14 cellular contexts compared by ENCODE assay signal in the genomic region with DNA sequence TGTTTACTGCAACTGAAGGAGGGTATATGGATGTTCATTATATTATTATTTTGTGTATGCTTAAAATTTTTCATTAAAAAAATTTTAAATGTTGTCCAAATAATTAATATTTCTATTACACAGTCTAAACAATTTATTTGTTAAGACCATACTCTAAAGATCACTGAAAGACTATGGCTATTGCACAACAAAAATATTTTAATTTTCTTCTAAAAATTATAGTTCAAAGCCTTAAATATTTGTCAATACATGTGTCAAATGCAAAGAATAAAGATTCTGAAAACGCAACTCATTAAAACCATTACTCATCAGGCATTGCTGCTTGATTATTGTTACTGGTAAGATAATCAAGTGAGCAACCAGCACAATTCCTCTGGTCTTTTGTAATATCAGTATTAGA. TPM values are rescaled to one million over a fixed set of nuclear protein-coding genes. Genes with fewer than 3 reads are reported as not detected.
DNase-seq lines count a peak whose midpoint lies in the region; ATAC-seq and TF ChIP-seq lines count a peak whose summit lies in the region.
"Had no signal": no experiment of that assay in that cellular context is flagged by ENCODE, and none has a peak within 500 bp of the region (broad histone marks: within the 10 kb centered on the region; RNA-seq: fewer than 3 reads in every experiment).

No MANE protein-coding gene starts in this region.

- peaks cover 51% of the 10 kb centered on the region for H3K4me1 Mint-ChIP-seq in activated CD4-positive, alpha-beta T cell treated with anti-CD3 and anti-CD28 coated beads, Interleukin-2, amount 10 ng/mL, durations not matched to agents 7 days and 5 days
- peaks cover 22% of the 10 kb centered on the region for H3K4me1 Mint-ChIP-seq in activated naive CD8-positive, alpha-beta T cell treated with anti-CD3 and anti-CD28 coated beads, Interleukin-2, amount 10 ng/mL, durations not matched to agents 7 days and 5 days
- peaks cover 38% of the 10 kb centered on the region for H3K4me1 Mint-ChIP-seq in neural progenitor cell

- no peaks in the 10 kb centered on the region for H3K9me3 ChIP-seq in Karpas-422 (ENCODE audit: low read length)
- no peaks in the 10 kb centered on the region for H3K9me3 ChIP-seq in neural progenitor cell (ENCODE audit: low read depth)
- no peaks in the 10 kb centered on the region for H3K9me3 ChIP-seq in colonic mucosa
- H3K9me3 ChIP-seq in right atrium auricular region, result no peaks in the 10 kb centered on the region
- H3K9me3 ChIP-seq: ascending aorta, tibial artery had no signal

- H3F3A ChIP-seq in neural progenitor cell (ENCODE audit: low read depth), result peaks cover 11% of the 10 kb centered on the region

- DNase-seq in activated CD4-positive, alpha-beta T cell treated with anti-CD3 and anti-CD28 coated beads, Interleukin-2, amount 10 ng/mL, durations not matched to agents 7 days and 5 days, result no peak
- no peak for DNase-seq in activated CD4-positive, alpha-beta T cell treated with anti-CD3 and anti-CD28 coated beads, Interleukin-2, amount 50 U/mL, for 4 hours
- DNase-seq in Karpas-422, result no peak
- DNase-seq in activated naive CD8-positive, alpha-beta T cell treated with anti-CD3 and anti-CD28 coated beads, Interleukin-2, amount 10 ng/mL, durations not matched to agents 7 days and 5 days, result no peak
- DNase-seq in neural progenitor cell (ENCODE audit: low spot score), result no peak
- DNase-seq in colonic mucosa, result no peak
- no peak for DNase-seq in right atrium auricular region (ENCODE audit: low spot score)
- DNase-seq: dorsolateral prefrontal cortex, islet precursor cell, MV-4-11, NCI-H2171 treated with DMSO at 0.1 percent for 48 hours, tibial artery had no signal

- TF ChIP-seq CTCF in neural progenitor cell (IDR thresholded peaks at IDR 0.05), result no peak
- no peak for TF ChIP-seq CTCF in colonic mucosa (IDR thresholded peaks at IDR 0.05)
- no peak for TF ChIP-seq CTCF in right atrium auricular region (IDR thresholded peaks at IDR 0.05)

- H3K36me3 Mint-ChIP-seq in activated CD4-positive, alpha-beta T cell treated with anti-CD3 and anti-CD28 coated beads, Interleukin-2, amount 10 ng/mL, durations not matched to agents 7 days and 5 days (ENCODE audit: low read depth), result peaks cover 42% of the 10 kb centered on the region
- peaks cover 27% of the 10 kb centered on the region for H3K36me3 Mint-ChIP-seq in activated naive CD8-positive, alpha-beta T cell treated with anti-CD3 and anti-CD28 coated beads, Interleukin-2, amount 10 ng/mL, durations not matched to agents 7 days and 5 days
- peaks cover 26% of the 10 kb centered on the region for H3K36me3 Mint-ChIP-seq in neural progenitor cell

- peaks cover 71% of the 10 kb centered on the region for H3K79me2 ChIP-seq in Karpas-422 (ENCODE audit: low read length)
- H3K79me2 ChIP-seq in neural progenitor cell (ENCODE audit: low read depth), result peaks cover 71% of the 10 kb centered on the region

- peak overlapping the region; percentile 95 for H3K4me2 ChIP-seq in Karpas-422 (ENCODE audit: low read depth, low read length, poor library complexity, severe bottlenecking)
- H3K4me2 ChIP-seq in neural progenitor cell, result peak overlapping the region; percentile 90

- H3K27me3 ChIP-seq in Karpas-422 (ENCODE audit: low read length), result no peaks in the 10 kb centered on the region
- no peaks in the 10 kb centered on the region for H3K27me3 ChIP-seq in neural progenitor cell
- H3K27me3 ChIP-seq in colonic mucosa, result no peaks in the 10 kb centered on the region
- H3K27me3 ChIP-seq in right atrium auricular region, result no peaks in the 10 kb centered on the region
- H3K27me3 ChIP-seq: ascending aorta, dorsolateral prefrontal cortex, tibial artery had no signal

- H3K4me3 ChIP-seq in Karpas-422 (ENCODE audit: low read length) (peak overlapping the region; percentile 92), neural progenitor cell (peak overlapping the region; percentile 73), colonic mucosa (no peak overlapping the region), right atrium auricular region (no peak overlapping the region)
- H3K4me3 ChIP-seq: ascending aorta, dorsolateral prefrontal cortex, tibial artery had no signal

- H4K20me1 ChIP-seq in Karpas-422 (ENCODE audit: insufficient read depth, low read depth, low read length), result no peaks in the 10 kb centered on the region
- H4K20me1 ChIP-seq in neural progenitor cell (ENCODE audit: low read depth), result peaks cover 14% of the 10 kb centered on the region

- H3K27ac ChIP-seq in Karpas-422 (ENCODE audit: low read length), result no peak overlapping the region
- H3K27ac ChIP-seq in neural progenitor cell, result no peak overlapping the region
- no peak overlapping the region for H3K27ac ChIP-seq in colonic mucosa
- H3K27ac ChIP-seq in right atrium auricular region, result no peak overlapping the region
- H3K27ac ChIP-seq: ascending aorta, dorsolateral prefrontal cortex, tibial artery had no signal

- ATAC-seq in activated naive CD8-positive, alpha-beta T cell treated with anti-CD3 and anti-CD28 coated beads, Interleukin-2, amount 10 ng/mL, durations not matched to agents 7 days and 5 days (ENCODE audit: low read depth), result no peak
- no peak for ATAC-seq in HG02970 (IDR thresholded peaks at IDR 0.05; ENCODE audit: low FRiP score, unreplicated experiment)

- intact Hi-C loops in colonic mucosa (cut with DNase I), result no loop called here

- no peaks in the 10 kb centered on the region for H3K27me3 Mint-ChIP-seq in activated CD4-positive, alpha-beta T cell treated with anti-CD3 and anti-CD28 coated beads, Interleukin-2, amount 10 ng/mL, durations not matched to agents 7 days and 5 days
- no peaks in the 10 kb centered on the region for H3K27me3 Mint-ChIP-seq in activated naive CD8-positive, alpha-beta T cell treated with anti-CD3 and anti-CD28 coated beads, Interleukin-2, amount 10 ng/mL, durations not matched to agents 7 days and 5 days
- H3K27me3 Mint-ChIP-seq in neural progenitor cell (ENCODE audit: insufficient read depth, low read depth), result no peaks in the 10 kb centered on the region

- H3K36me3 ChIP-seq in Karpas-422 (ENCODE audit: insufficient read depth, low read length) (peaks cover 38% of the 10 kb centered on the region; the same call in 1 of the 2 replicates), neural progenitor cell (peaks cover 20% of the 10 kb centered on the region), colonic mucosa (no peaks in the 10 kb centered on the region), right atrium auricular region (peaks cover 1% of the 10 kb centered on the region)

- no peak overlapping the region for H3K9ac ChIP-seq in Karpas-422 (ENCODE audit: low read length)
- H3K9ac ChIP-seq in neural progenitor cell, result peak overlapping the region; percentile 85
- no peak overlapping the region for H3K9ac ChIP-seq in colonic mucosa (ENCODE audit: low read depth in 2 of 2, low read length in 2 of 2)

- no peak overlapping the region for H2AFZ ChIP-seq in Karpas-422 (ENCODE audit: low read length)
- H2AFZ ChIP-seq in neural progenitor cell (replicated peaks), result no peak overlapping the region

- POLR2A ChIA-PET in activated CD4-positive, alpha-beta T cell treated with anti-CD3 and anti-CD28 coated beads, Interleukin-2, amount 10 ng/mL, durations not matched to agents 7 days and 5 days (lab: Charles Lee), result interaction anchor here (0.7 kb wide), 1 partner anchor 83 kb away, joined by 3 read pairs; no protein-coding TSS in a partner anchor
- POLR2A ChIA-PET in activated naive CD8-positive, alpha-beta T cell treated with anti-CD3 and anti-CD28 coated beads, Interleukin-2, amount 10 ng/mL, durations not matched to agents 7 days and 5 days (lab: Charles Lee), result no interaction called here

- no peak overlapping the region for H3K27ac Mint-ChIP-seq in activated CD4-positive, alpha-beta T cell treated with anti-CD3 and anti-CD28 coated beads, Interleukin-2, amount 10 ng/mL, durations not matched to agents 7 days and 5 days
- H3K27ac Mint-ChIP-seq in activated naive CD8-positive, alpha-beta T cell treated with anti-CD3 and anti-CD28 coated beads, Interleukin-2, amount 10 ng/mL, durations not matched to agents 7 days and 5 days, result no peak overlapping the region
- no peak overlapping the region for H3K27ac Mint-ChIP-seq in neural progenitor cell

- CTCF ChIA-PET in activated CD4-positive, alpha-beta T cell treated with anti-CD3 and anti-CD28 coated beads, Interleukin-2, amount 10 ng/mL, durations not matched to agents 7 days and 5 days (lab: Charles Lee), result no interaction called here

- H3K4me1 ChIP-seq in Karpas-422 (ENCODE audit: low read length) (peaks cover 22% of the 10 kb centered on the region), neural progenitor cell (peaks cover 24% of the 10 kb centered on the region), colonic mucosa (no peaks in the 10 kb centered on the region), right atrium auricular region (peaks cover 0 to 7% of the 10 kb centered on the region in 2 donors)

- no peaks in the 10 kb centered on the region for H3K9me3 Mint-ChIP-seq in activated CD4-positive, alpha-beta T cell treated with anti-CD3 and anti-CD28 coated beads, Interleukin-2, amount 10 ng/mL, durations not matched to agents 7 days and 5 days
- no peaks in the 10 kb centered on the region for H3K9me3 Mint-ChIP-seq in activated naive CD8-positive, alpha-beta T cell treated with anti-CD3 and anti-CD28 coated beads, Interleukin-2, amount 10 ng/mL, durations not matched to agents 7 days and 5 days
- H3K9me3 Mint-ChIP-seq in neural progenitor cell, result no peaks in the 10 kb centered on the region

- H3K4me3 Mint-ChIP-seq in activated CD4-positive, alpha-beta T cell treated with anti-CD3 and anti-CD28 coated beads, Interleukin-2, amount 10 ng/mL, durations not matched to agents 7 days and 5 days, result peak overlapping the region; percentile 96
- H3K4me3 Mint-ChIP-seq in activated naive CD8-positive, alpha-beta T cell treated with anti-CD3 and anti-CD28 coated beads, Interleukin-2, amount 10 ng/mL, durations not matched to agents 7 days and 5 days, result peak overlapping the region; percentile 93
- peak overlapping the region; percentile 99 for H3K4me3 Mint-ChIP-seq in neural progenitor cell

- H3K9me2 ChIP-seq in Karpas-422 (replicated peaks; ENCODE audit: insufficient read depth, low read length), result no peaks in the 10 kb centered on the region

RNA-seq across cellular contexts. Expression of gene MMS22L, which starts 2.2 kb away (rescaled TPM):
- total RNA-seq in activated CD4-positive, alpha-beta T cell treated with anti-CD3 and anti-CD28 coated beads, Interleukin-2, amount 10 ng/mL, durations not matched to agents 7 days and 5 days, result 10 to 100 TPM; 39.1 to 40.4 TPM
- 17.6 and 50.4 TPM in 2 replicates for total RNA-seq in Karpas-422 (2014; rRNA removed; shearing (Covaris generic); ENCODE audit: low replicate concordance)
- total RNA-seq in activated naive CD8-positive, alpha-beta T cell treated with anti-CD3 and anti-CD28 coated beads, Interleukin-2, amount 10 ng/mL, durations not matched to agents 7 days and 5 days, result 10 to 100 TPM; 34.5 to 38.3 TPM
- total RNA-seq in neural progenitor cell (ENCODE audit: low replicate concordance) (50.1 and 76.5 TPM in 2 replicates), colonic mucosa (10 to 100 TPM in 1 of 2 donors, 1 to 10 TPM in 1; 9.1 to 21.4 TPM), right atrium auricular region (1 to 10 TPM; 1.1 to 4.0 TPM)

Comparison
In these comparisons a context has a peak if more than half of its experiments do, and no peak if none do; other contexts are left out.
1. H3K4me3 ChIP-seq: peak in Karpas-422 (single experiment) and neural progenitor cell (single experiment); none in colonic mucosa (single experiment) and right atrium auricular region (0 of 2).
2. Peak in every context shown above with its lines, with median percentiles within 50 percentile points of each other: H3K4me3 Mint-ChIP-seq.